ENCODE assay signal across 8 cellular contexts in the genomic region with DNA sequence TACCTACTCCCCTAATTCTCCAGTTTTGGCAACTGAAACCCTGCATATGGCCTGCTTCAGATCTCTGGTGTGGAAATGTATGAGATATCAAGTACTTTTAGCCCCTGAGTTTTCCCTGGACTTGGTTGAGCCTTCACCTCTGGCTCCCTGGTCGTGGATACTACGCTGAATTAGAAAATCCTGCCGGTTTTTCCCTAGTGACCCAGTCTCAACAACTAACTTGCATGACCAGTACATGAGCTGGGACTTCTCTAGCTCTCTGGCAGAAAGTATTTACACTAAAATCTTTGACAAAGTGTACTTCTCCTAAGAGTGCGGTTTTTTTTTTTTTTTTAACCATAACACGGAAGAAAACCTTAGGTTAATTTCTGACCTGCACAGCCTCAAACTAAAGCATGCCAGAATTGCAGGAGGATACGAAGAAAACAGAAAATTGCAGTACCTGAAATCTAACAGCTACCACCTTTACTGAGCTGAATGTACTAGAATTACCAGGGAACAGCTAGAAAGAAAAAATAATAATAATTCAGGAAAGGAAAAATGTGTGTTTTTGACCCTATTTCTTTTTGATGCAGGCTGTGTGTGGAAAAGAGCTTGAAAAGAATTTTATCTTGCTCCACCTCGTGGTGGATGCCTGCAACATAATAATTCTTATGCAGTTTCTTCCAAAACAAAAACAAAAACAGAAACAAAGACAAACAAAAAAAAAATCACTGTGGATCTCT.
DNase-seq lines count a peak whose midpoint lies in the region; ATAC-seq and TF ChIP-seq lines count a peak whose summit lies in the region.

No MANE protein-coding gene starts in this region.

- intact Hi-C loops in Right ventricle myocardium superior (cut with DNase I) (loop anchor here (5.0 to 10.0 kb wide), 2 partner anchors 312 to 355 kb away; a partner anchor contains a TSS), right cardiac atrium (cut with DNase I) (loop anchor here in 1 of 4 donors (5.0 kb wide), 1 partner anchor 185 kb away; a partner anchor contains a TSS), PC-3 (cut with micrococcal nuclease) (loop anchor here (1.0 to 5.0 kb wide), 4 partner anchors 183 to 736 kb away; a partner anchor contains a TSS)

- H3K36me3 ChIP-seq in PC-3 (ENCODE audit: low read depth, low read length) (no peaks in the 10 kb centered on the region), skeletal muscle satellite cell (ENCODE audit: insufficient read depth, low read length) (no peaks in the 10 kb centered on the region)

- peaks cover 3% of the 10 kb centered on the region for H3K4me1 Mint-ChIP-seq in T-helper 17 cell

- no peaks in the 10 kb centered on the region for H3F3A ChIP-seq in PC-3 (ENCODE audit: low read length, unreplicated experiment)

- H3K9me2 ChIP-seq in PC-3 (replicated peaks; ENCODE audit: low read length): no peaks in the 10 kb centered on the region

- H3K27ac ChIP-seq in right cardiac atrium (ENCODE audit: low read length) (no peak overlapping the region), PC-3 (ENCODE audit: low read length) (no peak overlapping the region)

- H3K4me3 Mint-ChIP-seq in T-helper 17 cell: no peak overlapping the region

- POLR2A ChIA-PET in PC-3 (lab: Charles Lee; ENCODE audit: unreplicated experiment): no interaction called here

- peaks cover 2% of the 10 kb centered on the region for H3K36me3 Mint-ChIP-seq in T-helper 17 cell (ENCODE audit: low read depth)

- H2AFZ ChIP-seq in PC-3 (ENCODE audit: low read length): peak overlapping the region; percentile 38

- H3K27ac Mint-ChIP-seq in T-helper 17 cell: no peak overlapping the region

- ATAC-seq in Right ventricle myocardium superior (ENCODE audit: poor library complexity): peak; percentile 28
- no peak for ATAC-seq in right cardiac atrium
- 0 out of 2 replicates have a peak, but pooled peaks have one; percentile 23 for ATAC-seq in PC-3
- ATAC-seq in T-helper 17 cell: no peak
- no peak for ATAC-seq in HG03460 (IDR thresholded peaks at IDR 0.05; ENCODE audit: unreplicated experiment)

- H3K4me2 ChIP-seq in PC-3 (ENCODE audit: low read length) (0 out of 2 replicates have a peak overlapping the region, but pooled peaks have one; percentile 23), skeletal muscle satellite cell (ENCODE audit: low read length) (peak overlapping the region; percentile 75)

- H3K4me3 ChIP-seq in right cardiac atrium (ENCODE audit: low read length): no peak overlapping the region
- no peak overlapping the region for H3K4me3 ChIP-seq in PC-3 (ENCODE audit: low read length)
- no peak overlapping the region for H3K4me3 ChIP-seq in fibroblast of the aortic adventitia (ENCODE audit: low read depth, low read length)
- no peak overlapping the region for H3K4me3 ChIP-seq in skeletal muscle satellite cell (ENCODE audit: low read length)

- BruUV-seq in PC-3 (replicated peaks; lab: Mats Ljungman, UMichigan): no TSS peak

- CTCF ChIA-PET in PC-3 (lab: Charles Lee): interaction anchor here (0.5 to 1.0 kb wide), 7 partner anchors 12 to 378 kb away, joined by 3 to 9 read pairs (median 4); a partner anchor contains a TSS

- DNase-seq in Right ventricle myocardium superior (no peak), right cardiac atrium (no peak), PC-3 (peak; percentile 54), fibroblast of the aortic adventitia (ENCODE audit: low read depth) (peak; percentile 71), T-helper 17 cell (no peak), cerebellum (ENCODE audit: low spot score) (no peak)

- peak; percentile 82 for TF ChIP-seq CTCF in PC-3 (conservative IDR thresholded peaks at IDR 0.05; ENCODE audit: low read depth, low read length)
- peak; percentile 58 for TF ChIP-seq CTCF in fibroblast of the aortic adventitia (IDR thresholded peaks at IDR 0.05; ENCODE audit: insufficient read depth, low read length)

- no peaks in the 10 kb centered on the region for H3K4me1 ChIP-seq in right cardiac atrium (ENCODE audit: control insufficient read depth, insufficient read depth, low read length)
- peaks cover 19% of the 10 kb centered on the region for H3K4me1 ChIP-seq in PC-3 (ENCODE audit: insufficient read depth, low read length)
- peaks cover 26% of the 10 kb centered on the region for H3K4me1 ChIP-seq in skeletal muscle satellite cell (ENCODE audit: control insufficient read depth, insufficient read depth, low read length)

- H3K9ac ChIP-seq in PC-3 (ENCODE audit: low read length) (no peak overlapping the region), skeletal muscle satellite cell (ENCODE audit: low read depth, low read length) (peak overlapping the region; percentile 23)

- no peaks in the 10 kb centered on the region for H3K27me3 ChIP-seq in right cardiac atrium (ENCODE audit: control insufficient read depth, insufficient read depth)
- no peaks in the 10 kb centered on the region for H3K27me3 ChIP-seq in PC-3 (ENCODE audit: low read length)
- no peaks in the 10 kb centered on the region for H3K27me3 ChIP-seq in skeletal muscle satellite cell (ENCODE audit: control insufficient read depth, insufficient read depth, low read length)

- 33% methylated on average over 7 of the region's 7 CpGs for whole genome bisulfite sequencing in right cardiac atrium

- H3K79me2 ChIP-seq in PC-3 (ENCODE audit: low read length): no peaks in the 10 kb centered on the region

- H3K9me3 ChIP-seq in right cardiac atrium (ENCODE audit: control insufficient read depth, low read length) (no peaks in the 10 kb centered on the region), PC-3 (ENCODE audit: low read length) (no peaks in the 10 kb centered on the region), skeletal muscle satellite cell (replicated peaks; ENCODE audit: low read length) (no peaks in the 10 kb centered on the region), T-helper 17 cell (ENCODE audit: control insufficient read depth, low read length, poor library complexity, severe bottlenecking) (no peaks in the 10 kb centered on the region)

- peaks cover 38% of the 10 kb centered on the region for H3K27me3 Mint-ChIP-seq in T-helper 17 cell

- H4K20me1 ChIP-seq in PC-3 (ENCODE audit: low read length): no peaks in the 10 kb centered on the region

Comparison
In these comparisons a context has a peak if more than half of its experiments do, and no peak if none do; other contexts are left out.
1. ATAC-seq: peak in Right ventricle myocardium superior (single experiment) and PC-3 (single experiment); none in right cardiac atrium (0 of 2), T-helper 17 cell (single experiment) and HG03460 (single experiment).
2. DNase-seq: peak in PC-3 (single experiment) and fibroblast of the aortic adventitia (single experiment); none in Right ventricle myocardium superior (single experiment), right cardiac atrium (0 of 3), T-helper 17 cell (0 of 3) and cerebellum (single experiment).